Comparison of ENCODE assay signal across 17 cellular contexts in the genomic region with DNA sequence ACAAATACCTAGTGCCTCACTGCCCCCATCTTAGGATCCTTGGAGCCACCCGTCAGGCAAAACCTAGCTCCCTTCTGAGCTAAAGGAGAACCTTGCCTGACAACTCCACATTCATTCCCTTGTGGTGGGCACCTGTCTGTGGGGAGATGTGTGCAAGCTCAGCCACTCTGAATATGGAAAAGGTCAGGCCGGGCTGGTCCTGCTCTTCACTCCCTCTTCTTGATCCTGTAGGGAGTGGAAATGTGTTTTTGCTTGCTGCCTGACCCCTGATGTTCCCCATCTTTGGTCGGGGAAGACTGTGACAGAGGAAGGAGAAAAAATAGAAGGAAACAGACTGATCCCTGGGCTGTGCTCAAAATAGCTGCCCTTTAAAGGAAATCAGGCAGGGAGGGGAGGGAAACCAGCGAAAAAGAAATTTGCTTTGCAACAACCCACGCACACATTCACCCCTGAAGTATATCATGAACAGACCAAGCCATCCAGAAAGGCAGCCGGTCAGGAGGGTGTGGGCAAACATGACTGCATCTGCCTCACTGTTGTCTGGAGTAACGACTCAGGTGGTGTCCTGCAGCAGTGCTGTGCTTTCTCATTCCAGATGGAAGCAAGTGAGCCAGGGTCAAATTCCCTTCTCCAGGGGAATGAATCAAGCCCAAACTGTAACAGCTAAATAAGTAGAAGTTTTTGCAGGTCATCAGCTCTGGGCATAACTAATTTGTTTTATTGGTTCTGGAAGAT.
DNase-seq lines count a peak whose midpoint lies in the region; ATAC-seq and TF ChIP-seq lines count a peak whose summit lies in the region.
"Had no signal": no experiment of that assay in that cellular context is flagged by ENCODE, and none has a peak within 500 bp of the region (broad histone marks: within the 10 kb centered on the region; RNA-seq: fewer than 3 reads in every experiment).

No MANE protein-coding gene starts in this region.

- TF ChIP-seq EP300 in sigmoid colon (IDR thresholded peaks at IDR 0.05) = no peak
- TF ChIP-seq EP300 in tibial nerve (IDR thresholded peaks at IDR 0.05) = no peak

- peak; percentile 51; the same call in 2 of the 3 replicates for ATAC-seq in RWPE2 (ENCODE audit: low read depth)
- ATAC-seq: activated CD8-positive, alpha-beta T cell treated with anti-CD3 and anti-CD28 coated beads, Interleukin-2, amount 10 ng/mL, durations not matched to agents 7 days and 5 days; stimulated activated naive CD8-positive, alpha-beta T cell treated with anti-CD3 and anti-CD28 coated beads, Interleukin-15, Interleukin-2, amounts not matched to agents 100 U/mL and 50 U/mL, for 24 hours had no signal

- no TSS peak for BruUV-seq in A673 (replicated peaks; lab: Mats Ljungman, UMichigan)

- H3K9me3 ChIP-seq in RWPE2 (ENCODE audit: severe bottlenecking) = no peaks in the 10 kb centered on the region
- H3K9me3 ChIP-seq in sigmoid colon = no peaks in the 10 kb centered on the region
- no peaks in the 10 kb centered on the region for H3K9me3 ChIP-seq in A673 (ENCODE audit: low read depth, low read length, poor library complexity, severe bottlenecking)
- no peaks in the 10 kb centered on the region for H3K9me3 ChIP-seq in tibial nerve
- H3K9me3 ChIP-seq: heart left ventricle had no signal

- intact Hi-C loops in sigmoid colon (cut with DNase I) = no loop called here
- intact Hi-C loops in A673 (cut with micrococcal nuclease; ENCODE audit: unreplicated experiment) = no loop called here

- H3K27ac ChIP-seq in RWPE2 (ENCODE audit: poor library complexity, severe bottlenecking) (no peak overlapping the region), sigmoid colon (peak overlapping the region in 3 of 4 donors; percentile 3 to 53 (median 4)), A673 (ENCODE audit: low read depth, low read length, poor library complexity, severe bottlenecking) (no peak overlapping the region), tibial nerve (peak overlapping the region in 2 of 4 donors; percentile 36 to 41)
- H3K27ac ChIP-seq: heart left ventricle, PC-9 had no signal

- no peaks in the 10 kb centered on the region for H3K27me3 ChIP-seq in RWPE2 (ENCODE audit: insufficient read depth, poor library complexity, severe bottlenecking)
- no peaks in the 10 kb centered on the region for H3K27me3 ChIP-seq in sigmoid colon
- no peaks in the 10 kb centered on the region for H3K27me3 ChIP-seq in A673 (replicated peaks; ENCODE audit: insufficient read depth, low read depth, low read length, poor library complexity)
- no peaks in the 10 kb centered on the region for H3K27me3 ChIP-seq in tibial nerve
- H3K27me3 ChIP-seq: heart left ventricle had no signal

- H3K4me3 ChIP-seq in RWPE2 (ENCODE audit: severe bottlenecking) (no peak overlapping the region), sigmoid colon (no peak overlapping the region), A673 (ENCODE audit: low read depth, low read length, poor library complexity, severe bottlenecking) (no peak overlapping the region), tibial nerve (no peak overlapping the region)
- H3K4me3 ChIP-seq: heart left ventricle, PC-9 had no signal

- CTCF ChIA-PET in A673 (lab: Charles Lee) = no interaction called here

- 58 to 73% methylated on average over 7 of the region's 7 CpGs for WGBS in sigmoid colon, 2 donors
- 30 to 34% methylated on average over 7 of the region's 7 CpGs for WGBS in tibial nerve, 2 donors

- no peak for TF ChIP-seq POLR2A in sigmoid colon (IDR thresholded peaks at IDR 0.05)
- TF ChIP-seq POLR2A in tibial nerve (IDR thresholded peaks at IDR 0.05) = no peak

- POLR2A ChIA-PET in A673 (lab: Charles Lee; ENCODE audit: low non-redundant PET) = no interaction called here

- H3K36me3 ChIP-seq in RWPE2 (ENCODE audit: low read depth) (peaks cover 13% of the 10 kb centered on the region), sigmoid colon (no peaks in the 10 kb centered on the region), A673 (ENCODE audit: insufficient read depth, low read length, poor library complexity, severe bottlenecking) (peaks cover 11% of the 10 kb centered on the region), tibial nerve (peaks cover 0 to 3% (median 0%) of the 10 kb centered on the region in 3 donors)

- no peaks in the 10 kb centered on the region for H3K4me1 ChIP-seq in RWPE2 (ENCODE audit: insufficient read depth, poor library complexity, severe bottlenecking)
- peaks cover 0 to 15% (median 10%) of the 10 kb centered on the region in 4 donors for H3K4me1 ChIP-seq in sigmoid colon
- H3K4me1 ChIP-seq in A673 (ENCODE audit: insufficient read depth, low read length, poor library complexity, severe bottlenecking) = peaks cover 5% of the 10 kb centered on the region
- peaks cover 0 to 32% (median 4%) of the 10 kb centered on the region in 4 donors for H3K4me1 ChIP-seq in tibial nerve

- no peak for TF ChIP-seq CTCF in RWPE2 (IDR thresholded peaks at IDR 0.05; ENCODE audit: poor library complexity, severe bottlenecking)
- TF ChIP-seq CTCF in sigmoid colon (IDR thresholded peaks at IDR 0.05) = no peak
- no peak for TF ChIP-seq CTCF in A673 (conservative IDR thresholded peaks at IDR 0.05; ENCODE audit: low read depth, low read length)
- no peak for TF ChIP-seq CTCF in tibial nerve (IDR thresholded peaks at IDR 0.05)

- DNase-seq in GDM1 (lab: John Stamatoyannopoulos, UW) = peak; percentile 7
- DNase-seq in RWPE2 (ENCODE audit: low spot score) = no peak
- peak; percentile 23 for DNase-seq in fibroblast of peridontal ligament (ENCODE audit: extremely low read depth)
- no peak for DNase-seq in sigmoid colon
- no peak for DNase-seq in activated gamma-delta T cell treated with Interleukin-2 at 50 U/mL for 16 hours
- DNase-seq in A673 (ENCODE audit: low spot score) = no peak
- DNase-seq in tibial nerve (ENCODE audit: low spot score in 2 of 2) = no peak
- no peak for DNase-seq in T-helper 9 cell
- DNase-seq: activated CD8-positive, alpha-beta T cell treated with anti-CD3 and anti-CD28 coated beads, Interleukin-2, amount 10 ng/mL, durations not matched to agents 7 days and 5 days; activated naive CD4-positive, alpha-beta T cell treated with anti-CD3 and anti-CD28 coated beads for 36 hours; CD4-positive, alpha-beta memory T cell; GOT3; heart left ventricle; NCI-H2029 treated with DMSO at 0.1 percent for 48 hours; PC-9; stimulated activated CD4-positive, alpha-beta T cell treated with anti-CD3 and anti-CD28 coated beads, Interleukin-4, amount 100 ng/mL, for 24 hours; stimulated activated naive CD8-positive, alpha-beta T cell treated with anti-CD3 and anti-CD28 coated beads, Interleukin-15, Interleukin-2, amounts not matched to agents 100 U/mL and 50 U/mL, for 24 hours had no signal

Comparison
In these comparisons a context has a peak if more than half of its experiments do, and no peak if none do; other contexts are left out.
1. DNase-seq: peak in GDM1 (single experiment) and fibroblast of peridontal ligament (single experiment); none in RWPE2 (single experiment), sigmoid colon (single experiment), activated gamma-delta T cell treated with Interleukin-2 at 50 U/mL for 16 hours (single experiment), A673 (single experiment), tibial nerve (0 of 2) and T-helper 9 cell (single experiment).
2. H3K27ac ChIP-seq: peak in sigmoid colon (3 of 4); none in RWPE2 (single experiment) and A673 (single experiment).